1 cellular context compared by ENCODE assay signal in the genomic region with DNA sequence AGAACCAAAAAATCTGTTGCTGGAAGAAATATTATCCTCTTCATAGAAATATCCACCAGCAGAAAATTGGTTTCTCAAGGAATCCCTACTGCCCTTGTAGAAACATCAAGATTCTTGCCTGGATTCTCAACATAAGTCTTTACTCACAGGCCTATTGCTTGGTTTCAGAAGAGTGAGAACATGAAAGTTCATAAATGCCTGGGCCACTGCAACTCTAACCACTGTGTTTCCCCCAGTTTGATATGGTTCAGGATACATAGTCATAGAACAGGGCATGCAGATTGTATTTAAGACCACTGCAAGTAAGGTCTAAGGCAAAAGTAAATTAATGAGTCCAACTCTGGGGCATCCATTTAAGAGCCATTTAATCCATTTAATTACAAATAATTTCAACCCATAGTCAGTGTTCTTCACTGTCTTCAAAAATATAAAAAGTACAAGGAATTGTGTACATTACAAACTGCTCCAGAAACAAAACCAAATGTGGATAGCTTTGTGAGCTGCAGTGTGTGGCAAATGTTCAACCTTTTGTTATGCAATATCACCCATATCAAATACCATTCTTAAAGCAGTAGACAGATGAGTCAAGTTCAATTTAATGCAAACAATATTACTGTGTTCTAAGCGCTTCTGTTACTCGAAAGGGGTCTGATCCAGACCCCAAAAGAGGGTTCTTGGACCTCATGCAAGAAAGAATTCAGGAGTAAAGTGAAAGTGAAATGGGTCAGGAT.
TF ChIP-seq lines count a peak whose summit lies in the region.

No MANE protein-coding gene starts in this region.

TF ChIP-seq in IMR-90, 13 proteins besides CTCF, POLR2A, EP300 and RAD21:
- no peak for TF ChIP-seq CEBPB (IDR thresholded peaks at IDR 0.05; ENCODE audit: low read depth, low read length)
- no peak for TF ChIP-seq MAFK (IDR thresholded peaks at IDR 0.05; ENCODE audit: low read depth, low read length)
- TF ChIP-seq SMC3 (IDR thresholded peaks at IDR 0.05; ENCODE audit: low read depth, low read length), result no peak
- TF ChIP-seq MXI1 (IDR thresholded peaks at IDR 0.05; ENCODE audit: borderline replicate concordance, low read depth, low read length), result no peak
- no peak for TF ChIP-seq NFE2L2 (IDR thresholded peaks at IDR 0.05; ENCODE audit: low read depth, low read length)
- no peak for TF ChIP-seq RFX5 (IDR thresholded peaks at IDR 0.05; ENCODE audit: low read depth, low read length)
